8 cellular contexts compared by ENCODE assay signal in genomic region chr10:101830322-101831168, GRCh38. TPM values are rescaled to one million over a fixed set of nuclear protein-coding genes. Genes with fewer than 3 reads are reported as not detected.
DNase-seq lines count a peak whose midpoint lies in the region; ATAC-seq and TF ChIP-seq lines count a peak whose summit lies in the region.

No MANE protein-coding gene starts in this region.

- peak in 1 of 56 donors; percentile 23 for TF ChIP-seq CTCF in dorsolateral prefrontal cortex (IDR thresholded peaks at IDR 0.05 in 54 of 56, conservative IDR thresholded peaks at IDR 0.05 in 2 of 56; ENCODE audit: low read depth in 1 of 56, partially characterized antibody in 56 of 56)
- TF ChIP-seq CTCF in lung (IDR thresholded peaks at IDR 0.05; ENCODE audit: control extremely low read depth, extremely low read depth), result no peak

- DNase-seq in AG08396 (ENCODE audit: low spot score) (peak; percentile 98), NCI-H526 (lab: John Stamatoyannopoulos, UW) (peak; percentile 84 to 93), dorsolateral prefrontal cortex (peak; percentile 46 to 80 (median 70)), lung (ENCODE audit: low spot score) (peak; percentile 89)
- peak; percentile 89 to 92 for DNase-seq in activated CD4-positive, alpha-beta T cell treated with anti-CD3 and anti-CD28 coated beads, Interleukin-2, amount 50 U/mL, for 48 hours
- DNase-seq in stimulated activated CD4-positive, alpha-beta T cell treated with anti-CD3 and anti-CD28 coated beads, TNF-alpha, amount 100 ng/mL, for 4 hours (ENCODE audit: low read depth in 3 of 3), result peak; percentile 78 to 95 (median 91)

- intact Hi-C loops in dorsolateral prefrontal cortex (cut with DNase I), result loop anchor here in 1 of 2 donors (5.0 kb wide), 1 partner anchor 287 kb away; no protein-coding TSS in a partner anchor

- H3K27ac ChIP-seq in dorsolateral prefrontal cortex (peak overlapping the region in 45 of 59 donors; percentile 18 to 78 (median 61)), lung (ENCODE audit: low read depth in 1 of 2, low read length in 1 of 2) (peak overlapping the region in 1 of 2 donors; percentile 54)

- H3K36me3 ChIP-seq in lung (ENCODE audit: control insufficient read depth in 2 of 2, insufficient read depth in 2 of 2, low read length in 2 of 2), result peaks cover 0 to 2% of the 10 kb centered on the region in 2 donors

- H3K4me3 ChIP-seq in dorsolateral prefrontal cortex, result peak overlapping the region; percentile 25 to 71 (median 54)
- H3K4me3 ChIP-seq in lung, result peak overlapping the region; percentile 60

- WGBS in lung, 2 donors, result 1% methylated on average over 43 to 56 of the region's 56 CpGs

- no peaks in the 10 kb centered on the region for H3K27me3 ChIP-seq in dorsolateral prefrontal cortex
- no peaks in the 10 kb centered on the region for H3K27me3 ChIP-seq in lung (ENCODE audit: control insufficient read depth, insufficient read depth)

- H3K9me3 ChIP-seq in lung (ENCODE audit: control insufficient read depth in 2 of 2, insufficient read depth in 1 of 2, low read length in 1 of 2), result no peaks in the 10 kb centered on the region

- peaks cover 0 to 20% of the 10 kb centered on the region in 2 donors for H3K4me1 ChIP-seq in lung (ENCODE audit: control insufficient read depth in 2 of 2, insufficient read depth in 2 of 2, low read length in 2 of 2)

- ATAC-seq in GM19025 (IDR thresholded peaks at IDR 0.05; ENCODE audit: low read depth, unreplicated experiment) (peak; percentile 59), HG03175 (IDR thresholded peaks at IDR 0.05; ENCODE audit: unreplicated experiment) (peak; percentile 61), lung (ENCODE audit: insufficient read depth, low FRiP score) (peak; percentile 83)

RNA-seq across cellular contexts. Expression of gene OGA, which starts 12.3 kb away (rescaled TPM):
- total RNA-seq in dorsolateral prefrontal cortex (100 to 1,000 TPM; 163 to 362 (median 249) TPM), lung (100 to 1,000 TPM in 1 of 2 donors, 10 to 100 TPM in 1; 89.3 to 362 TPM)
- 10 to 100 TPM; 45.7 to 50.1 TPM for polyA plus RNA-seq in lung

RNA-seq across cellular contexts. Expression of gene KCNIP2, which starts 13.1 kb away (rescaled TPM):
- total RNA-seq in dorsolateral prefrontal cortex (100 to 1,000 TPM in 53 of 120 experiments, 10 to 100 TPM in 67; 23.0 to 157 (median 95.0) TPM), lung (1 to 10 TPM; 2.6 to 3.1 TPM)
- polyA plus RNA-seq in lung, result 1 to 10 TPM in 1 of 2 donors, under 1 TPM in 1; 0.37 to 1.6 TPM

RNA-seq across cellular contexts. Expression of gene NPM3, which starts 47.3 kb away (rescaled TPM):
- total RNA-seq in dorsolateral prefrontal cortex (10 to 100 TPM in 106 of 120 experiments, 1 to 10 TPM in 14; 4.2 to 25.9 (median 13.8) TPM), lung (10 to 100 TPM; 18.1 to 25.6 TPM)
- polyA plus RNA-seq in lung, result 10 to 100 TPM; 22.8 to 36.3 TPM

RNA-seq across cellular contexts. Expression of gene FGF8, which starts 54.6 kb away (rescaled TPM):
- total RNA-seq in dorsolateral prefrontal cortex (1 to 10 TPM in 39 of 120 experiments, under 1 TPM in 23, not detected in 58; 0.47 to 2.5 (median 1.1) TPM), lung (not detected)
- polyA plus RNA-seq in lung, result under 1 TPM in 1 of 2 donors, not detected in 1; 0.08 TPM

Comparison
In these comparisons a context has a peak if more than half of its experiments do, and no peak if none do; other contexts are left out.
1. RNA of gene KCNIP2, which starts 13.1 kb away (total RNA-seq): 23.0 to 157 TPM in dorsolateral prefrontal cortex; 2.6 to 3.1 TPM in lung; every median in the first group is over 4 times any median in the second.
2. Peak in every context shown above with its lines, with median percentiles within 50 percentile points of each other: DNase-seq and ATAC-seq.